In the genomic region with DNA sequence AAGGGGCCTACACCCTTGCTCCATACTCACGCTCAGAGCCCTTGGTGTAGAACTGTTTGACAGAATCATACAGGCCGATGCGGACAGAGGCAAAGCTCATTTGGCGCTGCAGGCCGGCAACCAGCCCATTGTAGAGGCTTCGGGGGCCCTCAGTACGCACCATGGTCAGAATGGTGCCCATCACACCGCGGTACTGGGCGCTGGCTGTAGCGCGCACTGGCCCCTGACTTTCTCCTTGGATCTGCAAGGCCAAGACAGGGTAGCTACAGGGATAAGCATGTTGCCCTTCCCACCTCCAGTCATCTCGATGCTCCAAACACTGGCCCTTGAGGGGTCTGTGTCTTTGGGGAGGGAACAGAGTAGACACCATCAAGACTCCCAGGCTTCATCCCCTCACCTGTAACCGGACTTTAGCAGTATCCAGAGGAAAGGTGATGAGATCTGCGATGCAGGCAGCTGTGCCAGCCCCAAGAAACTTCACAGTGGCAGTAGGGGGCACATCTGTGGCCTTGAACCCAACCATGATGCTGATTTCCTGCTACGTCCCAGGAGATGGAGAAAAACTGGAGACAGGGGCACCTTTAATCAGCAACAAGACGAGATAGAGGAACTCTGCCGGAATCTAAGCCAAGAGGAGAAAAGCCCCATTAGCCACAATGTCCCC, we compare ENCODE assay signal across 18 cellular contexts. TPM values are rescaled to one million over a fixed set of nuclear protein-coding genes. Genes with fewer than 3 reads are reported as not detected.
DNase-seq lines count a peak whose midpoint lies in the region; ATAC-seq, FAIRE-seq and TF ChIP-seq lines count a peak whose summit lies in the region.
"Had no signal": no experiment of that assay in that cellular context is flagged by ENCODE, and none has a peak within 500 bp of the region (broad histone marks: within the 10 kb centered on the region; RNA-seq: fewer than 3 reads in every experiment).

No MANE protein-coding gene starts in this region.

- no peaks in the 10 kb centered on the region for H3K9me2 ChIP-seq in PC-3 (replicated peaks; ENCODE audit: low read length)
- H3K9me2 ChIP-seq: SK-N-SH had no signal

- H3K36me3 Mint-ChIP-seq in activated naive CD4-positive, alpha-beta T cell treated with anti-CD3 and anti-CD28 coated beads for 36 hours (ENCODE audit: low read depth) = peaks cover 72% of the 10 kb centered on the region
- peaks cover 91% of the 10 kb centered on the region for H3K36me3 Mint-ChIP-seq in activated B cell treated with CpG ODN at 0.5 μM for 24 hours (ENCODE audit: low read depth)
- H3K36me3 Mint-ChIP-seq in stimulated activated effector memory CD8-positive, alpha-beta T cell treated with anti-CD3 and anti-CD28 coated beads, Interleukin-12 subunit alpha, Interleukin-12 subunit beta, amount 100 ng/mL, for 72 hours = peaks cover 100% of the 10 kb centered on the region

- no TSS peak for BruUV-seq in PC-3 (replicated peaks; lab: Mats Ljungman, UMichigan)

- no peak for FAIRE-seq in frontal cortex (lab: Jason Lieb, UNC)

- ATAC-seq in activated B cell treated with CpG ODN at 0.5 μM for 24 hours (ENCODE audit: low read depth) (no peak), PC-3 (no peak), HG03280 (IDR thresholded peaks at IDR 0.05; ENCODE audit: unreplicated experiment) (no peak)
- ATAC-seq in stimulated activated effector memory CD8-positive, alpha-beta T cell treated with anti-CD3 and anti-CD28 coated beads, Interleukin-12 subunit alpha, Interleukin-12 subunit beta, amount 100 ng/mL, for 72 hours = no peak
- ATAC-seq: right lobe of liver had no signal

- peaks cover 56% of the 10 kb centered on the region for H3K36me3 ChIP-seq in effector memory CD4-positive, alpha-beta T cell (ENCODE audit: control insufficient read depth, insufficient read depth, low read length)
- peaks cover 17% of the 10 kb centered on the region for H3K36me3 ChIP-seq in PC-3 (ENCODE audit: low read depth, low read length)
- H3K36me3 ChIP-seq: right lobe of liver had no signal

- no peaks in the 10 kb centered on the region for H3K9me3 ChIP-seq in effector memory CD4-positive, alpha-beta T cell (ENCODE audit: control insufficient read depth, low read length)
- H3K9me3 ChIP-seq in PC-3 (ENCODE audit: low read length) = no peaks in the 10 kb centered on the region
- H3K9me3 ChIP-seq: right lobe of liver, SK-N-SH, thoracic aorta had no signal

- H3K4me3 Mint-ChIP-seq in activated naive CD4-positive, alpha-beta T cell treated with anti-CD3 and anti-CD28 coated beads for 36 hours = no peak overlapping the region
- H3K4me3 Mint-ChIP-seq in activated B cell treated with CpG ODN at 0.5 μM for 24 hours = peak overlapping the region; percentile 99
- peak overlapping the region; percentile 99 for H3K4me3 Mint-ChIP-seq in stimulated activated effector memory CD8-positive, alpha-beta T cell treated with anti-CD3 and anti-CD28 coated beads, Interleukin-12 subunit alpha, Interleukin-12 subunit beta, amount 100 ng/mL, for 72 hours

- H3K79me2 ChIP-seq in PC-3 (ENCODE audit: low read length) = peaks cover 8% of the 10 kb centered on the region; the same call in 1 of the 2 replicates

- H3F3A ChIP-seq in PC-3 (ENCODE audit: low read length, unreplicated experiment) = no peaks in the 10 kb centered on the region

- H3K27me3 Mint-ChIP-seq in activated naive CD4-positive, alpha-beta T cell treated with anti-CD3 and anti-CD28 coated beads for 36 hours (ENCODE audit: low read depth) = no peaks in the 10 kb centered on the region
- H3K27me3 Mint-ChIP-seq in activated B cell treated with CpG ODN at 0.5 μM for 24 hours = no peaks in the 10 kb centered on the region

- peak overlapping the region; percentile 71 for H3K4me3 ChIP-seq in effector memory CD4-positive, alpha-beta T cell (ENCODE audit: insufficient read depth, low read depth, low read length, poor library complexity, severe bottlenecking)
- no peak overlapping the region for H3K4me3 ChIP-seq in PC-3 (ENCODE audit: low read length)
- H3K4me3 ChIP-seq: right lobe of liver, thoracic aorta had no signal

- CTCF ChIA-PET in activated naive CD4-positive, alpha-beta T cell treated with anti-CD3 and anti-CD28 coated beads for 36 hours (lab: Charles Lee) = interaction anchor here (3.8 kb wide), 1 partner anchor 14 kb away, joined by 18 read pairs; no protein-coding TSS in a partner anchor
- CTCF ChIA-PET in activated B cell treated with CpG ODN at 0.5 μM for 24 hours (lab: Charles Lee) = no interaction called here
- CTCF ChIA-PET in PC-3 (lab: Charles Lee) = no interaction called here

- H3K9me3 Mint-ChIP-seq in activated naive CD4-positive, alpha-beta T cell treated with anti-CD3 and anti-CD28 coated beads for 36 hours = no peaks in the 10 kb centered on the region
- H3K9me3 Mint-ChIP-seq in activated B cell treated with CpG ODN at 0.5 μM for 24 hours = no peaks in the 10 kb centered on the region
- no peaks in the 10 kb centered on the region for H3K9me3 Mint-ChIP-seq in stimulated activated effector memory CD8-positive, alpha-beta T cell treated with anti-CD3 and anti-CD28 coated beads, Interleukin-12 subunit alpha, Interleukin-12 subunit beta, amount 100 ng/mL, for 72 hours

- no peak overlapping the region for H3K9ac ChIP-seq in PC-3 (ENCODE audit: low read length)
- H3K9ac ChIP-seq: SK-N-SH had no signal

- TF ChIP-seq CTCF in activated B cell treated with CpG ODN at 0.5 μM for 24 hours (IDR thresholded peaks at IDR 0.05) (no peak), PC-3 (conservative IDR thresholded peaks at IDR 0.05; ENCODE audit: low read depth, low read length) (no peak)

- DNase-seq in activated naive CD4-positive, alpha-beta T cell treated with anti-CD3 and anti-CD28 coated beads for 36 hours = no peak
- DNase-seq in activated naive CD4-positive, alpha-beta T cell (lab: John Stamatoyannopoulos, UW) = no peak
- DNase-seq in activated B cell treated with CpG ODN at 0.5 μM for 24 hours (no peak), PC-3 (no peak), frontal cortex (ENCODE audit: low spot score in 2 of 2) (no peak)
- no peak for DNase-seq in effector memory CD4-positive, alpha-beta T cell
- no peak for DNase-seq in stimulated activated effector memory CD8-positive, alpha-beta T cell treated with anti-CD3 and anti-CD28 coated beads, Interleukin-12 subunit alpha, Interleukin-12 subunit beta, amount 100 ng/mL, for 72 hours (ENCODE audit: low spot score in 2 of 2)
- DNase-seq: anterior cingulate cortex, GOT3, KBM-7, NCI-H1105, NCI-H526 treated with DMSO at 0.1 percent for 48 hours, nucleus accumbens, SK-N-SH had no signal

- POLR2A ChIA-PET in activated B cell treated with CpG ODN at 0.5 μM for 24 hours (lab: Charles Lee) = interaction anchor here (5.2 to 16.3 kb wide), 3 partner anchors 9 to 42 kb away, joined by 67 to 425 read pairs (median 234); no protein-coding TSS in a partner anchor
- POLR2A ChIA-PET in PC-3 (lab: Charles Lee; ENCODE audit: unreplicated experiment) = no interaction called here

- no peak overlapping the region for H2AFZ ChIP-seq in PC-3 (ENCODE audit: low read length)

- intact Hi-C loops in activated naive CD4-positive, alpha-beta T cell treated with anti-CD3 and anti-CD28 coated beads for 36 hours (cut with micrococcal nuclease) = no loop called here
- intact Hi-C loops in activated B cell treated with CpG ODN at 0.5 μM for 24 hours (cut with micrococcal nuclease) (no loop called here), PC-3 (cut with micrococcal nuclease) (no loop called here)

- no peak overlapping the region for H3K4me2 ChIP-seq in PC-3 (ENCODE audit: low read length)
- H3K4me2 ChIP-seq: SK-N-SH had no signal

- peak overlapping the region; percentile 91 for H3K27ac Mint-ChIP-seq in activated naive CD4-positive, alpha-beta T cell treated with anti-CD3 and anti-CD28 coated beads for 36 hours
- peak overlapping the region; percentile 100 for H3K27ac Mint-ChIP-seq in activated B cell treated with CpG ODN at 0.5 μM for 24 hours
- H3K27ac Mint-ChIP-seq in stimulated activated effector memory CD8-positive, alpha-beta T cell treated with anti-CD3 and anti-CD28 coated beads, Interleukin-12 subunit alpha, Interleukin-12 subunit beta, amount 100 ng/mL, for 72 hours = peak overlapping the region; percentile 98

- H3K27ac ChIP-seq in effector memory CD4-positive, alpha-beta T cell (ENCODE audit: insufficient read depth, low read length, poor library complexity, severe bottlenecking) = peak overlapping the region; percentile 92
- no peak overlapping the region for H3K27ac ChIP-seq in PC-3 (ENCODE audit: low read length)
- H3K27ac ChIP-seq: epithelial cell of prostate, right lobe of liver, thoracic aorta had no signal

- H3K27me3 ChIP-seq in effector memory CD4-positive, alpha-beta T cell (replicated peaks; ENCODE audit: control insufficient read depth, insufficient read depth, low read length, poor library complexity, severe bottlenecking) = no peaks in the 10 kb centered on the region
- H3K27me3 ChIP-seq in PC-3 (ENCODE audit: low read length) = no peaks in the 10 kb centered on the region
- H3K27me3 ChIP-seq: right lobe of liver had no signal

- peaks cover 85% of the 10 kb centered on the region for H3K4me1 ChIP-seq in effector memory CD4-positive, alpha-beta T cell (ENCODE audit: control insufficient read depth, insufficient read depth, low read length, poor library complexity, severe bottlenecking)
- H3K4me1 ChIP-seq in PC-3 (ENCODE audit: insufficient read depth, low read length) = peaks cover 30% of the 10 kb centered on the region

- no peaks in the 10 kb centered on the region for H4K20me1 ChIP-seq in PC-3 (ENCODE audit: low read length)

- peaks cover 75% of the 10 kb centered on the region for H3K4me1 Mint-ChIP-seq in activated naive CD4-positive, alpha-beta T cell treated with anti-CD3 and anti-CD28 coated beads for 36 hours (ENCODE audit: low read depth)
- peaks cover 88% of the 10 kb centered on the region for H3K4me1 Mint-ChIP-seq in activated B cell treated with CpG ODN at 0.5 μM for 24 hours
- H3K4me1 Mint-ChIP-seq in stimulated activated effector memory CD8-positive, alpha-beta T cell treated with anti-CD3 and anti-CD28 coated beads, Interleukin-12 subunit alpha, Interleukin-12 subunit beta, amount 100 ng/mL, for 72 hours = peaks cover 89% of the 10 kb centered on the region

RNA-seq across cellular contexts. Expression of a gene that starts 4.7 kb away (rescaled TPM):
- total RNA-seq in activated naive CD4-positive, alpha-beta T cell treated with anti-CD3 and anti-CD28 coated beads for 36 hours = 100 to 1,000 TPM; 149 to 157 TPM
- total RNA-seq in activated B cell treated with CpG ODN at 0.5 μM for 24 hours = 424 and 458 TPM in 2 replicates
- total RNA-seq in PC-3 (2014; rRNA removed) = 6.4 and 11.9 TPM in 2 replicates
- total RNA-seq in frontal cortex = 1.6 TPM

RNA-seq across cellular contexts. Expression of a gene that starts 27.2 kb away (rescaled TPM):
- under 1 TPM in 1 of 2 experiments, not detected in 1; 0.26 TPM for total RNA-seq in activated naive CD4-positive, alpha-beta T cell treated with anti-CD3 and anti-CD28 coated beads for 36 hours
- total RNA-seq in activated B cell treated with CpG ODN at 0.5 μM for 24 hours (not detected in 2 replicates), PC-3 (2014; rRNA removed) (0.29 and 0.46 TPM in 2 replicates), frontal cortex (not detected)
- total RNA-seq: right lobe of liver had no signal

RNA-seq across cellular contexts. Expression of a gene that starts 30.9 kb away (rescaled TPM):
- under 1 TPM; 0.32 to 0.83 TPM for total RNA-seq in activated naive CD4-positive, alpha-beta T cell treated with anti-CD3 and anti-CD28 coated beads for 36 hours
- 4.4 and 5.7 TPM in 2 replicates for total RNA-seq in activated B cell treated with CpG ODN at 0.5 μM for 24 hours
- 1.2 and 1.8 TPM in 2 replicates for total RNA-seq in PC-3 (2014; rRNA removed)
- 0.82 TPM for total RNA-seq in frontal cortex

Comparison
In these comparisons a context has a peak if more than half of its experiments do, and no peak if none do; other contexts are left out.
1. RNA of a gene that starts 4.7 kb away (total RNA-seq): 424 to 458 TPM in activated B cell treated with CpG ODN at 0.5 μM for 24 hours and 149 to 157 TPM in activated naive CD4-positive, alpha-beta T cell treated with anti-CD3 and anti-CD28 coated beads for 36 hours; 6.4 to 11.9 TPM in PC-3 and 1.6 TPM in frontal cortex (single experiment); every median in the first group is over 10 times any median in the second.
2. Peak in every context shown above with its lines, with median percentiles within 50 percentile points of each other: H3K27ac Mint-ChIP-seq.